ENCODE assay signal across 16 cellular contexts in genomic region chr3:6994081-6994668, GRCh38.
A peak's percentile ranks its signal among the peaks of the same experiment; 100 is the strongest.
DNase-seq lines count a peak whose midpoint lies in the region; ATAC-seq and TF ChIP-seq lines count a peak whose summit lies in the region.
"Had no signal": no experiment of that assay in that cellular context is flagged by ENCODE, and none has a peak within 500 bp of the region (broad histone marks: within the 10 kb centered on the region; RNA-seq: fewer than 3 reads in every experiment).

No MANE protein-coding gene starts in this region.

- no peaks in the 10 kb centered on the region for H3K4me1 ChIP-seq in lower lobe of right lung
- H3K4me1 ChIP-seq: parathyroid adenoma had no signal

- H3K9me3 ChIP-seq in lower lobe of right lung, result peaks cover 8% of the 10 kb centered on the region

- no peak overlapping the region for H3K27ac ChIP-seq in lower lobe of right lung
- H3K27ac ChIP-seq: parathyroid adenoma had no signal

- ATAC-seq in lower lobe of right lung (no peak), GM21576 (IDR thresholded peaks at IDR 0.05; ENCODE audit: unreplicated experiment) (no peak)
- no peak for ATAC-seq in effector memory CD8-positive, alpha-beta T cell (replicated peaks)
- ATAC-seq: left cardiac atrium had no signal

- H3K27me3 ChIP-seq in lower lobe of right lung (ENCODE audit: low read depth), result no peaks in the 10 kb centered on the region

- in situ Hi-C loops in astrocyte of the cerebellum (cut with HindIII; ENCODE audit: low sequenced_read_pairs), result no loop called here

- peak; percentile 3 for TF ChIP-seq CTCF in GM10266 (IDR thresholded peaks at IDR 0.05; ENCODE audit: control insufficient read depth, insufficient read depth, low read depth, missing control alignments)
- peak; percentile 21 for TF ChIP-seq CTCF in astrocyte of the cerebellum (IDR thresholded peaks at IDR 0.05; ENCODE audit: low read depth, low read length, missing control alignments)
- TF ChIP-seq CTCF in lower lobe of right lung (IDR thresholded peaks at IDR 0.05), result peak; percentile 16

- H3K36me3 Mint-ChIP-seq in effector memory CD8-positive, alpha-beta T cell (ENCODE audit: insufficient read depth), result no peaks in the 10 kb centered on the region

- no peak overlapping the region for H3K27ac Mint-ChIP-seq in effector memory CD8-positive, alpha-beta T cell
- H3K27ac Mint-ChIP-seq: T-helper 2 cell treated with Interferon-gamma antibody and Interleukin-4, amounts not matched to agents 5 μg/mL and 100 μg/mL, for 36 hours had no signal

- H3K27me3 Mint-ChIP-seq in effector memory CD8-positive, alpha-beta T cell, result no peaks in the 10 kb centered on the region

- no peak overlapping the region for H3K4me3 Mint-ChIP-seq in effector memory CD8-positive, alpha-beta T cell
- H3K4me3 Mint-ChIP-seq: T-helper 2 cell treated with Interferon-gamma antibody and Interleukin-4, amounts not matched to agents 5 μg/mL and 100 μg/mL, for 36 hours had no signal

- DNase-seq in GM10266 (ENCODE audit: extremely low spot score) (no peak), Kasumi-1 (lab: John Stamatoyannopoulos, UW) (peak; percentile 49 to 73), astrocyte of the cerebellum (ENCODE audit: low read depth) (peak; percentile 27), lower lobe of right lung (no peak), epidermal melanocyte (ENCODE audit: insufficient read length, low spot score) (no peak), posterior cingulate gyrus (no peak)
- DNase-seq in effector memory CD8-positive, alpha-beta T cell, result no peak
- DNase-seq: activated CD8-positive, alpha-beta memory T cell treated with anti-CD3 and anti-CD28 coated beads, Interleukin-2, amount 50 U/mL, for 4 hours; Calu3; IMR-90; left cardiac atrium; NCI-H446 treated with DMSO at 0.1 percent for 48 hours; substantia nigra had no signal

- H3K4me3 ChIP-seq in astrocyte of the cerebellum (ENCODE audit: low read depth, low read length) (no peak overlapping the region), lower lobe of right lung (no peak overlapping the region)

- peaks cover 3 to 15% of the 10 kb centered on the region in 2 donors for H3K9me3 Mint-ChIP-seq in effector memory CD8-positive, alpha-beta T cell

- H3K4me1 Mint-ChIP-seq in effector memory CD8-positive, alpha-beta T cell (ENCODE audit: low read depth in 2 of 2), result no peaks in the 10 kb centered on the region

- intact Hi-C loops in lower lobe of right lung (cut with DNase I), result no loop called here
- intact Hi-C loops in posterior cingulate gyrus (cut with DNase I), result no loop called here

- no peaks in the 10 kb centered on the region for H3K36me3 ChIP-seq in lower lobe of right lung

Comparison
In these comparisons a context has a peak if more than half of its experiments do, and no peak if none do; other contexts are left out.
1. DNase-seq: peak in Kasumi-1 (2 of 2) and astrocyte of the cerebellum (single experiment); none in GM10266 (single experiment), lower lobe of right lung (single experiment), effector memory CD8-positive, alpha-beta T cell (0 of 3), epidermal melanocyte (single experiment) and posterior cingulate gyrus (0 of 10).
2. Peak in every context shown above with its lines, with median percentiles within 50 percentile points of each other: CTCF ChIP-seq.